In genomic region chr15:45026646-45027045, GRCh38 we compare ENCODE assay signal across 25 cellular contexts. TPM values are rescaled to one million over a fixed set of nuclear protein-coding genes. Genes with fewer than 3 reads are reported as not detected.
DNase-seq lines count a peak whose midpoint lies in the region; ATAC-seq and TF ChIP-seq lines count a peak whose summit lies in the region.
"Had no signal": no experiment of that assay in that cellular context is flagged by ENCODE, and none has a peak within 500 bp of the region (broad histone marks: within the 10 kb centered on the region; RNA-seq: fewer than 3 reads in every experiment).

No MANE protein-coding gene starts in this region.

- peak overlapping the region; percentile 41 for H3K9ac ChIP-seq in Loucy (ENCODE audit: low read depth, low read length, poor library complexity, severe bottlenecking)

- H3K36me3 Mint-ChIP-seq in activated CD8-positive, alpha-beta memory T cell treated with anti-CD3 and anti-CD28 coated beads, Interleukin-2, amount 10 ng/mL, durations not matched to agents 7 days and 5 days, result peaks cover 9% of the 10 kb centered on the region
- H3K36me3 Mint-ChIP-seq: stimulated activated effector memory CD8-positive, alpha-beta T cell treated with anti-CD3 and anti-CD28 coated beads, Interleukin-12 subunit alpha, Interleukin-12 subunit beta, amount 100 ng/mL, for 72 hours had no signal

- no peaks in the 10 kb centered on the region for H3K27me3 Mint-ChIP-seq in activated CD8-positive, alpha-beta memory T cell treated with anti-CD3 and anti-CD28 coated beads, Interleukin-2, amount 10 ng/mL, durations not matched to agents 7 days and 5 days
- H3K27me3 Mint-ChIP-seq: activated CD4-positive, alpha-beta memory T cell treated with anti-CD3 and anti-CD28 coated beads for 36 hours; activated naive CD8-positive, alpha-beta T cell; CD4-positive, alpha-beta memory T cell had no signal

- TF ChIP-seq CTCF in Loucy (conservative IDR thresholded peaks at IDR 0.05; ENCODE audit: low read length), result no peak
- TF ChIP-seq CTCF in right lobe of liver (IDR thresholded peaks at IDR 0.05), result no peak
- no peak for TF ChIP-seq CTCF in thyroid gland (IDR thresholded peaks at IDR 0.05)

- H3K4me1 Mint-ChIP-seq in activated CD8-positive, alpha-beta memory T cell treated with anti-CD3 and anti-CD28 coated beads, Interleukin-2, amount 10 ng/mL, durations not matched to agents 7 days and 5 days, result peaks cover 16% of the 10 kb centered on the region

- H3F3A ChIP-seq in Loucy (ENCODE audit: low read depth), result no peaks in the 10 kb centered on the region

- H3K9me3 ChIP-seq in Loucy (ENCODE audit: insufficient read depth, low read depth, low read length), result peaks cover 6% of the 10 kb centered on the region; the same call in 1 of the 2 replicates
- no peaks in the 10 kb centered on the region for H3K9me3 ChIP-seq in right lobe of liver
- no peaks in the 10 kb centered on the region for H3K9me3 ChIP-seq in thyroid gland
- H3K9me3 ChIP-seq: lower lobe of right lung, ovary, Peyer's patch, right atrium auricular region, suprapubic skin had no signal

- TF ChIP-seq POLR2A in right lobe of liver (IDR thresholded peaks at IDR 0.05), result no peak
- no peak for TF ChIP-seq POLR2A in thyroid gland (IDR thresholded peaks at IDR 0.05)

- H2AFZ ChIP-seq in Loucy (ENCODE audit: low read length), result no peak overlapping the region
- H2AFZ ChIP-seq: GM23338 had no signal

- H3K36me3 ChIP-seq in Loucy (ENCODE audit: insufficient read depth, low read length), result no peaks in the 10 kb centered on the region
- peaks cover 0 to 10% (median 0%) of the 10 kb centered on the region in 4 donors for H3K36me3 ChIP-seq in right lobe of liver
- H3K36me3 ChIP-seq in thyroid gland, result peaks cover 0 to 6% of the 10 kb centered on the region in 2 donors
- H3K36me3 ChIP-seq: lower lobe of right lung, ovary, Peyer's patch, right atrium auricular region, suprapubic skin had no signal

- H3K27ac Mint-ChIP-seq in activated CD8-positive, alpha-beta memory T cell treated with anti-CD3 and anti-CD28 coated beads, Interleukin-2, amount 10 ng/mL, durations not matched to agents 7 days and 5 days, result no peak overlapping the region
- H3K27ac Mint-ChIP-seq: activated CD4-positive, alpha-beta memory T cell treated with anti-CD3 and anti-CD28 coated beads for 36 hours; activated naive CD8-positive, alpha-beta T cell; CD4-positive, alpha-beta memory T cell; stimulated activated effector memory CD8-positive, alpha-beta T cell treated with anti-CD3 and anti-CD28 coated beads, Interleukin-12 subunit alpha, Interleukin-12 subunit beta, amount 100 ng/mL, for 72 hours had no signal

- no peak for ATAC-seq in right lobe of liver
- no peak for ATAC-seq in activated CD8-positive, alpha-beta memory T cell treated with anti-CD3 and anti-CD28 coated beads, Interleukin-2, amount 10 ng/mL, durations not matched to agents 7 days and 5 days
- ATAC-seq: activated CD4-positive, CD25-positive, alpha-beta regulatory T cell treated with anti-CD3 and anti-CD28 coated beads, Interleukin-2, amount 50 U/mL, for 24 hours; GM23338; lower lobe of right lung; stimulated activated effector memory CD8-positive, alpha-beta T cell treated with anti-CD3 and anti-CD28 coated beads, Interleukin-12 subunit alpha, Interleukin-12 subunit beta, amount 100 ng/mL, for 72 hours had no signal

- H3K27me3 ChIP-seq in Loucy (ENCODE audit: insufficient read depth, low read length, poor library complexity, severe bottlenecking) (no peaks in the 10 kb centered on the region), right lobe of liver (no peaks in the 10 kb centered on the region), thyroid gland (no peaks in the 10 kb centered on the region)
- H3K27me3 ChIP-seq: ovary, Peyer's patch, right atrium auricular region, suprapubic skin had no signal

- H4K20me1 ChIP-seq in Loucy (ENCODE audit: insufficient read depth, low read length, poor library complexity, severe bottlenecking), result no peaks in the 10 kb centered on the region

- no peaks in the 10 kb centered on the region for H3K9me3 Mint-ChIP-seq in activated CD8-positive, alpha-beta memory T cell treated with anti-CD3 and anti-CD28 coated beads, Interleukin-2, amount 10 ng/mL, durations not matched to agents 7 days and 5 days (ENCODE audit: low read depth)
- H3K9me3 Mint-ChIP-seq: activated CD4-positive, alpha-beta memory T cell treated with anti-CD3 and anti-CD28 coated beads for 36 hours; CD4-positive, alpha-beta memory T cell; nephron; stimulated activated effector memory CD8-positive, alpha-beta T cell treated with anti-CD3 and anti-CD28 coated beads, Interleukin-12 subunit alpha, Interleukin-12 subunit beta, amount 100 ng/mL, for 72 hours had no signal

- peak overlapping the region; percentile 67 for H3K4me3 ChIP-seq in Loucy (ENCODE audit: low read length, poor library complexity, severe bottlenecking)
- H3K4me3 ChIP-seq in right lobe of liver, result peak overlapping the region in 2 of 3 donors; percentile 35 to 36
- H3K4me3 ChIP-seq in thyroid gland (replicated peaks in 1 of 3), result no peak overlapping the region
- H3K4me3 ChIP-seq: GM23338, lower lobe of right lung, ovary, Peyer's patch, right atrium auricular region, suprapubic skin had no signal

- H3K4me2 ChIP-seq in Loucy (ENCODE audit: low read depth, low read length, poor library complexity, severe bottlenecking), result peak overlapping the region; percentile 76
- H3K4me2 ChIP-seq: GM23338 had no signal

- H3K27ac ChIP-seq in right lobe of liver (peak overlapping the region in 2 of 3 donors; percentile 43 to 50), thyroid gland (peak overlapping the region; percentile 41 to 59 (median 50))
- H3K27ac ChIP-seq: lower lobe of right lung, ovary, Peyer's patch, right atrium auricular region, suprapubic skin had no signal

- peaks cover 36% of the 10 kb centered on the region for H3K79me2 ChIP-seq in Loucy (ENCODE audit: insufficient read depth, low read length)

- 21% methylated on average over 3 of the region's 3 CpGs for WGBS in right lobe of liver (ENCODE audit: insufficient coverage, low coverage, low lambda C conversion rate, missing lambda C conversion rate)
- WGBS in thyroid gland, 2 donors, result 44 to 53% methylated on average over 3 of the region's 3 CpGs

- no peaks in the 10 kb centered on the region for H3K9me2 ChIP-seq in Loucy (replicated peaks; ENCODE audit: low read depth, low read length)

- H3K4me1 ChIP-seq in Loucy (ENCODE audit: insufficient read depth, low read length, poor library complexity, severe bottlenecking) (peaks cover 33% of the 10 kb centered on the region), right lobe of liver (peaks cover 0 to 55% (median 8%) of the 10 kb centered on the region in 4 donors), thyroid gland (peaks cover 38 to 45% of the 10 kb centered on the region in 2 donors)

- intact Hi-C loops in right lobe of liver (cut with DNase I) (loop anchor here in 1 of 2 donors (10.0 kb wide), 1 partner anchor 172 kb away; no protein-coding TSS in a partner anchor), thyroid gland (cut with DNase I) (no loop called here)

- no peak overlapping the region for H3K4me3 Mint-ChIP-seq in activated CD8-positive, alpha-beta memory T cell treated with anti-CD3 and anti-CD28 coated beads, Interleukin-2, amount 10 ng/mL, durations not matched to agents 7 days and 5 days
- H3K4me3 Mint-ChIP-seq: activated CD4-positive, alpha-beta memory T cell treated with anti-CD3 and anti-CD28 coated beads for 36 hours; activated naive CD8-positive, alpha-beta T cell; CD4-positive, alpha-beta memory T cell; GM23338; stimulated activated effector memory CD8-positive, alpha-beta T cell treated with anti-CD3 and anti-CD28 coated beads, Interleukin-12 subunit alpha, Interleukin-12 subunit beta, amount 100 ng/mL, for 72 hours had no signal

- peak; percentile 40 for DNase-seq in dermis blood vessel endothelial cell
- no peak for DNase-seq in right lobe of liver
- DNase-seq in thyroid gland, result peak in 1 of 2 donors; percentile 29
- DNase-seq in activated CD8-positive, alpha-beta memory T cell treated with anti-CD3 and anti-CD28 coated beads, Interleukin-2, amount 10 ng/mL, durations not matched to agents 7 days and 5 days, result no peak
- no peak for DNase-seq in activated CD8-positive, alpha-beta memory T cell treated with anti-CD3 and anti-CD28 coated beads for 24 hours
- DNase-seq in EL, result no peak
- DNase-seq: activated CD4-positive, alpha-beta memory T cell treated with anti-CD3 and anti-CD28 coated beads for 36 hours; anterior cingulate cortex; caudate nucleus; CD4-positive, alpha-beta memory T cell; lower lobe of right lung; NCI-H1694 treated with DMSO at 0.1 percent for 48 hours; NCI-H526 treated with DMSO at 0.1 percent for 48 hours; ovary; Peyer's patch; stimulated activated CD4-positive, alpha-beta T cell treated with anti-CD3 and anti-CD28 coated beads, Interleukin-12 subunit alpha, Interleukin-12 subunit beta, amount 100 ng/mL, for 4 hours; stimulated activated CD4-positive, alpha-beta T cell treated with anti-CD3 and anti-CD28 coated beads, Interleukin-4, amount 100 ng/mL, for 1 hour had no signal

- CTCF ChIA-PET in activated CD8-positive, alpha-beta memory T cell treated with anti-CD3 and anti-CD28 coated beads, Interleukin-2, amount 10 ng/mL, durations not matched to agents 7 days and 5 days (lab: Charles Lee), result no interaction called here

RNA-seq across cellular contexts. Expression of gene SORD, which starts 3.7 kb away (rescaled TPM):
- total RNA-seq in dermis blood vessel endothelial cell (3.6 and 11.9 TPM in 2 replicates), right lobe of liver (100 to 1,000 TPM in 5 of 6 experiments, 10 to 100 TPM in 1; 87.1 to 380 (median 236) TPM), thyroid gland (100 to 1,000 TPM; 241 to 831 (median 477) TPM)
- 10 to 100 TPM in 1 of 2 experiments, 1 to 10 TPM in 1; 7.8 to 10.7 TPM for total RNA-seq in activated CD8-positive, alpha-beta memory T cell treated with anti-CD3 and anti-CD28 coated beads, Interleukin-2, amount 10 ng/mL, durations not matched to agents 7 days and 5 days

Comparison
In these comparisons a context has a peak if more than half of its experiments do, and no peak if none do; other contexts are left out.
1. H3K4me3 ChIP-seq: peak in Loucy (single experiment) and right lobe of liver (2 of 3); none in thyroid gland (0 of 3).